ENCODE assay signal across 30 cellular contexts in the genomic region with DNA sequence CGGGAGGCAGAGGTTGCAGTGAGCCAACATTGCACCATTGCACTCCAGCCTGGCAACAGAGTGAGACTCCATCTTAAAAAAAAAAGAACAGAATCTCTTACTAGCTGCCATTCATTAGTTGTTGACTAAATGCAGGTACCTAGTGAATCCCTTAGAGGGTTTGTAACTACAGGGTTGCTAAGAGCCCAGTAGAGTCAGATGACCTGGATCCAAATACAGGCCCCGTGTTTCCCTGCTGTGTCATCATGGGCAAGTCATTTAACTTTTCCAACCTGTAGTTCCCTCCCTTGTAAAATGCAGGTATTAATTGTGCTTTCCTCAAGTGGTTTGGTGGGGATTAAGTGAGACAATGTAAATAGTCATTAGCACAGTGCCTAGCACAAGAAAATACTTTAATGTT. TPM values are rescaled to one million over a fixed set of nuclear protein-coding genes. Genes with fewer than 3 reads are reported as not detected.
DNase-seq lines count a peak whose midpoint lies in the region; ATAC-seq and TF ChIP-seq lines count a peak whose summit lies in the region.
"Had no signal": no experiment of that assay in that cellular context is flagged by ENCODE, and none has a peak within 500 bp of the region (broad histone marks: within the 10 kb centered on the region; RNA-seq: fewer than 3 reads in every experiment).

No MANE protein-coding gene starts in this region.

- no peaks in the 10 kb centered on the region for H3K36me3 Mint-ChIP-seq in endodermal cell (ENCODE audit: low read depth)
- no peaks in the 10 kb centered on the region for H3K36me3 Mint-ChIP-seq in activated T-cell treated with anti-CD3 and anti-CD28 coated beads, Interleukin-2, amount 50 U/mL, for 24 hours (ENCODE audit: low read depth)
- H3K36me3 Mint-ChIP-seq: activated naive CD4-positive, alpha-beta T cell treated with anti-CD3 and anti-CD28 coated beads, Interleukin-2, amount 50 U/mL, for 24 hours; CD8-positive, alpha-beta memory T cell had no signal

- peaks cover 25% of the 10 kb centered on the region for H3K4me1 Mint-ChIP-seq in endodermal cell
- H3K4me1 Mint-ChIP-seq in activated T-cell treated with anti-CD3 and anti-CD28 coated beads, Interleukin-2, amount 50 U/mL, for 24 hours (ENCODE audit: low read depth): no peaks in the 10 kb centered on the region
- H3K4me1 Mint-ChIP-seq: activated naive CD4-positive, alpha-beta T cell treated with anti-CD3 and anti-CD28 coated beads, Interleukin-2, amount 50 U/mL, for 24 hours; CD8-positive, alpha-beta memory T cell had no signal

- 63 to 92% methylated on average over 2 of the region's 2 CpGs for WGBS in endodermal cell (ENCODE audit: insufficient coverage in 1 of 2, insufficient read length in 1 of 2), 2 experiments
- WGBS in right cardiac atrium: 69% methylated on average over 2 of the region's 2 CpGs

- intact Hi-C loops in right cardiac atrium (cut with DNase I): no loop called here

- H3K27me3 ChIP-seq in endodermal cell (ENCODE audit: control insufficient read depth, insufficient read depth, low read length, poor library complexity, severe bottlenecking): no peaks in the 10 kb centered on the region
- no peaks in the 10 kb centered on the region for H3K27me3 ChIP-seq in right cardiac atrium (ENCODE audit: control insufficient read depth, insufficient read depth)
- H3K27me3 ChIP-seq: breast epithelium, hepatocyte, pancreas, upper lobe of left lung had no signal

- peaks cover 30% of the 10 kb centered on the region for H3K27me3 Mint-ChIP-seq in endodermal cell (ENCODE audit: insufficient read depth)
- peaks cover 19% of the 10 kb centered on the region for H3K27me3 Mint-ChIP-seq in activated T-cell treated with anti-CD3 and anti-CD28 coated beads, Interleukin-2, amount 50 U/mL, for 24 hours

- H3K9me3 ChIP-seq in endodermal cell (ENCODE audit: control insufficient read depth, low read length) (no peaks in the 10 kb centered on the region), right cardiac atrium (ENCODE audit: control insufficient read depth, low read length) (no peaks in the 10 kb centered on the region)
- H3K9me3 ChIP-seq: BE2C, breast epithelium, esophagus muscularis mucosa, lower lobe of right lung, pancreas, upper lobe of left lung had no signal

- H3K4me3 ChIP-seq in endodermal cell (ENCODE audit: low read length): no peak overlapping the region
- no peak overlapping the region for H3K4me3 ChIP-seq in right cardiac atrium (ENCODE audit: low read length)
- H3K4me3 ChIP-seq: breast epithelium, coronary artery, esophagus muscularis mucosa, hepatocyte, K562, lower lobe of right lung, pancreas, upper lobe of left lung had no signal

- no peak overlapping the region for H3K27ac ChIP-seq in endodermal cell (ENCODE audit: low read depth, low read length)
- H3K27ac ChIP-seq in right cardiac atrium (ENCODE audit: low read length): peak overlapping the region; percentile 51
- H3K27ac ChIP-seq: breast epithelium, esophagus muscularis mucosa, hepatocyte, lower lobe of right lung, pancreas, upper lobe of left lung had no signal

- no peak overlapping the region for H3K4me3 Mint-ChIP-seq in endodermal cell
- no peak overlapping the region for H3K4me3 Mint-ChIP-seq in activated T-cell treated with anti-CD3 and anti-CD28 coated beads, Interleukin-2, amount 50 U/mL, for 24 hours
- H3K4me3 Mint-ChIP-seq: activated CD8-positive, alpha-beta T cell treated with anti-CD3 and anti-CD28 coated beads for 36 hours; activated naive CD4-positive, alpha-beta T cell treated with anti-CD3 and anti-CD28 coated beads, Interleukin-2, amount 50 U/mL, for 24 hours; CD8-positive, alpha-beta memory T cell; effector memory CD8-positive, alpha-beta T cell had no signal

- no peak overlapping the region for H3K27ac Mint-ChIP-seq in endodermal cell
- no peak overlapping the region for H3K27ac Mint-ChIP-seq in activated T-cell treated with anti-CD3 and anti-CD28 coated beads, Interleukin-2, amount 50 U/mL, for 24 hours
- H3K27ac Mint-ChIP-seq: activated CD8-positive, alpha-beta T cell treated with anti-CD3 and anti-CD28 coated beads for 36 hours; activated naive CD4-positive, alpha-beta T cell treated with anti-CD3 and anti-CD28 coated beads, Interleukin-2, amount 50 U/mL, for 24 hours; activated T-helper 2 cell treated with anti-CD3 and anti-CD28 coated beads, Interferon-gamma antibody, Interleukin-2, Interleukin-4, amounts not matched to agents 10 μg/mL and 5 μg/mL and 100 μg/mL, durations not matched to agents 14 hours and 24 hours and 36 hours; CD8-positive, alpha-beta memory T cell; effector memory CD8-positive, alpha-beta T cell had no signal

- TF ChIP-seq CTCF in endodermal cell (conservative IDR thresholded peaks at IDR 0.05): no peak

- H3K4me1 ChIP-seq in endodermal cell (ENCODE audit: control insufficient read depth, insufficient read depth, low read length) (no peaks in the 10 kb centered on the region), right cardiac atrium (ENCODE audit: control insufficient read depth, insufficient read depth, low read length) (peaks cover 4% of the 10 kb centered on the region)
- H3K4me1 ChIP-seq: BE2C, breast epithelium, lower lobe of right lung, pancreas, upper lobe of left lung had no signal

- H3K9me3 Mint-ChIP-seq in endodermal cell: no peaks in the 10 kb centered on the region
- H3K9me3 Mint-ChIP-seq in activated T-cell treated with anti-CD3 and anti-CD28 coated beads, Interleukin-2, amount 50 U/mL, for 24 hours: no peaks in the 10 kb centered on the region
- H3K9me3 Mint-ChIP-seq: activated CD8-positive, alpha-beta T cell treated with anti-CD3 and anti-CD28 coated beads for 36 hours; activated naive CD4-positive, alpha-beta T cell treated with anti-CD3 and anti-CD28 coated beads, Interleukin-2, amount 50 U/mL, for 24 hours; activated T-helper 2 cell treated with anti-CD3 and anti-CD28 coated beads, Interferon-gamma antibody, Interleukin-2, Interleukin-4, amounts not matched to agents 10 μg/mL and 5 μg/mL and 100 μg/mL, durations not matched to agents 14 hours and 24 hours and 36 hours; CD8-positive, alpha-beta memory T cell; effector memory CD8-positive, alpha-beta T cell had no signal

- DNase-seq in ELF-1 (ENCODE audit: low read depth, low spot score) (peak; percentile 15), NCI-H1417 treated with DMSO at 0.1 percent for 48 hours (lab: John Stamatoyannopoulos, UW) (peak; percentile 50), endodermal cell (peak; percentile 63), right cardiac atrium (no peak), NCI-H2227 treated with DMSO at 0.1 percent for 48 hours (lab: John Stamatoyannopoulos, UW) (no peak), ecto neural progenitor cell (ENCODE audit: low spot score) (no peak), NCI-H2227 (lab: John Stamatoyannopoulos, UW; ENCODE audit: unreplicated experiment) (no peak)
- no peak for DNase-seq in activated T-cell treated with anti-CD3 and anti-CD28 coated beads, Interleukin-2, amount 50 U/mL, for 24 hours
- DNase-seq: ACHN; activated CD8-positive, alpha-beta T cell treated with anti-CD3 and anti-CD28 coated beads for 36 hours; BE2C; CD8-positive, alpha-beta memory T cell; effector memory CD8-positive, alpha-beta T cell; foreskin melanocyte; lower lobe of right lung; NCI-H2171 treated with DMSO at 0.1 percent for 48 hours; NCI-H82; OCI-M1; pancreas; T-helper 2 cell; upper lobe of left lung had no signal

- ATAC-seq in right cardiac atrium: peak in 1 of 2 donors; percentile 19
- ATAC-seq: activated CD8-positive, alpha-beta T cell treated with anti-CD3 and anti-CD28 coated beads for 36 hours; effector memory CD8-positive, alpha-beta T cell; K562; lower lobe of right lung had no signal

- no peaks in the 10 kb centered on the region for H3K36me3 ChIP-seq in endodermal cell (ENCODE audit: control insufficient read depth, insufficient read depth, low read length)
- H3K36me3 ChIP-seq: BE2C, breast epithelium, esophagus muscularis mucosa, lower lobe of right lung, pancreas, upper lobe of left lung had no signal

- no peak overlapping the region for H3K9ac ChIP-seq in endodermal cell (ENCODE audit: extremely low read depth, low read length, poor library complexity, severe bottlenecking)

RNA-seq across cellular contexts. Expression of gene PLAC8L1, which starts 32.8 kb away (rescaled TPM):
- total RNA-seq in endodermal cell (1 to 10 TPM in 1 of 2 donors, under 1 TPM in 1; 1.00 to 1.5 TPM), right cardiac atrium (not detected)
- polyA plus RNA-seq in endodermal cell (2013, experiment 1 of 2): 0.82 TPM
- not detected for polyA plus RNA-seq in endodermal cell (2013, experiment 2 of 2)
- polyA plus RNA-seq in right cardiac atrium: 0.23 TPM
- total RNA-seq: breast epithelium, esophagus muscularis mucosa, H4, HT-29, lower lobe of right lung had no signal
- polyA plus RNA-seq: CD8-positive, alpha-beta memory T cell had no signal

Comparison
In these comparisons a context has a peak if more than half of its experiments do, and no peak if none do; other contexts are left out.
1. DNase-seq: peak in ELF-1 (single experiment), NCI-H1417 treated with DMSO at 0.1 percent for 48 hours (single experiment) and endodermal cell (single experiment); none in right cardiac atrium (0 of 3), NCI-H2227 treated with DMSO at 0.1 percent for 48 hours (single experiment), activated T-cell treated with anti-CD3 and anti-CD28 coated beads, Interleukin-2, amount 50 U/mL, for 24 hours (single experiment), ecto neural progenitor cell (single experiment) and NCI-H2227 (single experiment).